In the genomic region with DNA sequence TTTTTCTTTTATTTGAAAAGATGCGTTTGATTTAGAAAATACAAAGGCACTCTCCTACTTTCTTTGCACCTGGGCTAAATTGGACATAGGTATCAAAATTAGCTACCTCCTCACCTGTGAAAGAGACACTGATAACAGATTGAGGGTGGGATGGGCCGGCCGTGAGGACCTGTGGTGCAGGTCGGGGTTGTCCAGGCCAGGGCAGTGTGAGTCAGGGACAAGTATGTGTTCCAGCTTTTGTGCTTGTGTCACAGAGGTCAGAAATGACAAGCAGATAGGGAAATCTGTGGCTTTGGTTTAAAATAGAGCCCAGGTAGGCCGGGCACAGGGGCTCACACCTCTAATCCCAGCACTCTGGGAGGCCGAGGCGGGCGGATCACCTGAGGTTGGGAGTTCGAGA, we compare ENCODE assay signal across 22 cellular contexts.
"Had no signal": no experiment of that assay in that cellular context is flagged by ENCODE, and none has a peak within 500 bp of the region (broad histone marks: within the 10 kb centered on the region; RNA-seq: fewer than 3 reads in every experiment).

No MANE protein-coding gene starts in this region.

- DNase-seq: activated CD4-positive, alpha-beta memory T cell treated with anti-CD3 and anti-CD28 coated beads, Interleukin-2, amount 10 ng/mL, durations not matched to agents 7 days and 5 days; activated CD4-positive, alpha-beta T cell treated with anti-CD3 and anti-CD28 coated beads for 4 hours; activated CD4-positive, CD25-positive, alpha-beta regulatory T cell; activated effector memory CD4-positive, alpha-beta T cell treated with anti-CD3 and anti-CD28 coated beads, Interleukin-2, amount 50 U/mL, for 16 hours; activated naive CD4-positive, alpha-beta T cell treated with anti-CD3 and anti-CD28 coated beads, Interleukin-2, amount 10 ng/mL, durations not matched to agents 7 days and 5 days; activated T-cell treated with anti-CD3 and anti-CD28 coated beads, Interleukin-2, amount 50 U/mL, for 72 hours; body of pancreas; dermis blood vessel endothelial cell; effector memory CD8-positive, alpha-beta T cell; left colon; lower lobe of right lung; naive B cell; ovary; stimulated activated CD4-positive, alpha-beta T cell treated with anti-CD3 and anti-CD28 coated beads, Interleukin-12 subunit alpha, Interleukin-12 subunit beta, amount 100 ng/mL, for 4 hours; stimulated activated CD4-positive, alpha-beta T cell treated with anti-CD3 and anti-CD28 coated beads, Interleukin-4, amount 100 ng/mL, for 4 hours; stimulated activated naive CD8-positive, alpha-beta T cell treated with anti-CD3 and anti-CD28 coated beads, Interleukin-15, Interleukin-2, amounts not matched to agents 100 U/mL and 50 U/mL, for 24 hours; T-helper 17 cell; thyroid gland had no signal

- H3K27me3 Mint-ChIP-seq: effector memory CD8-positive, alpha-beta T cell; naive B cell had no signal

- H3K36me3 ChIP-seq: cardiac muscle cell, lower lobe of right lung, ovary, thyroid gland had no signal

- FAIRE-seq: frontal cortex had no signal

- H3K9me3 Mint-ChIP-seq: activated CD4-positive, alpha-beta memory T cell treated with anti-CD3 and anti-CD28 coated beads, Interleukin-2, amount 10 ng/mL, durations not matched to agents 7 days and 5 days; activated naive CD4-positive, alpha-beta T cell treated with anti-CD3 and anti-CD28 coated beads, Interleukin-2, amount 10 ng/mL, durations not matched to agents 7 days and 5 days; activated T-cell treated with anti-CD3 and anti-CD28 coated beads, Interleukin-2, amount 50 U/mL, for 72 hours; effector memory CD8-positive, alpha-beta T cell had no signal

- ATAC-seq: activated T-cell treated with anti-CD3 and anti-CD28 coated beads, Interleukin-2, amount 50 U/mL, for 72 hours; body of pancreas; effector memory CD8-positive, alpha-beta T cell; left colon; lower lobe of right lung; right cardiac atrium; stimulated activated naive CD8-positive, alpha-beta T cell treated with anti-CD3 and anti-CD28 coated beads, Interleukin-15, Interleukin-2, amounts not matched to agents 100 U/mL and 50 U/mL, for 24 hours; T-helper 17 cell had no signal

- H3K4me3 ChIP-seq: body of pancreas, cardiac muscle cell, lower lobe of right lung, ovary, thyroid gland had no signal

- H3K4me1 ChIP-seq: body of pancreas, thyroid gland had no signal

- H3K4me3 Mint-ChIP-seq: activated CD4-positive, alpha-beta memory T cell treated with anti-CD3 and anti-CD28 coated beads, Interleukin-2, amount 10 ng/mL, durations not matched to agents 7 days and 5 days; activated naive CD4-positive, alpha-beta T cell treated with anti-CD3 and anti-CD28 coated beads, Interleukin-2, amount 10 ng/mL, durations not matched to agents 7 days and 5 days; activated T-cell treated with anti-CD3 and anti-CD28 coated beads, Interleukin-2, amount 50 U/mL, for 72 hours; effector memory CD8-positive, alpha-beta T cell; naive B cell; T-helper 17 cell had no signal

- H3K27ac ChIP-seq: body of pancreas, cardiac muscle cell, neutrophil, ovary, thyroid gland had no signal

- H3K27ac Mint-ChIP-seq: activated CD4-positive, alpha-beta memory T cell treated with anti-CD3 and anti-CD28 coated beads, Interleukin-2, amount 10 ng/mL, durations not matched to agents 7 days and 5 days; activated naive CD4-positive, alpha-beta T cell treated with anti-CD3 and anti-CD28 coated beads, Interleukin-2, amount 10 ng/mL, durations not matched to agents 7 days and 5 days; activated T-cell treated with anti-CD3 and anti-CD28 coated beads, Interleukin-2, amount 50 U/mL, for 72 hours; effector memory CD8-positive, alpha-beta T cell; T-helper 17 cell had no signal

- H3K4me1 Mint-ChIP-seq: activated CD4-positive, alpha-beta memory T cell treated with anti-CD3 and anti-CD28 coated beads, Interleukin-2, amount 10 ng/mL, durations not matched to agents 7 days and 5 days; activated naive CD4-positive, alpha-beta T cell treated with anti-CD3 and anti-CD28 coated beads, Interleukin-2, amount 10 ng/mL, durations not matched to agents 7 days and 5 days had no signal

- H3K9me3 ChIP-seq: body of pancreas, lower lobe of right lung, neutrophil, ovary, thyroid gland had no signal

- H3K27me3 ChIP-seq: body of pancreas, cardiac muscle cell, neutrophil, ovary, thyroid gland had no signal

- H3K36me3 Mint-ChIP-seq: activated naive CD4-positive, alpha-beta T cell treated with anti-CD3 and anti-CD28 coated beads, Interleukin-2, amount 10 ng/mL, durations not matched to agents 7 days and 5 days had no signal
